In genomic region chr15:78866824-78867223, GRCh38 we compare ENCODE assay signal across 27 cellular contexts. TPM values are rescaled to one million over a fixed set of nuclear protein-coding genes. Genes with fewer than 3 reads are reported as not detected.
DNase-seq lines count a peak whose midpoint lies in the region; ATAC-seq and TF ChIP-seq lines count a peak whose summit lies in the region.
"Had no signal": no experiment of that assay in that cellular context is flagged by ENCODE, and none has a peak within 500 bp of the region (broad histone marks: within the 10 kb centered on the region; RNA-seq: fewer than 3 reads in every experiment).

No MANE protein-coding gene starts in this region.

- H3K27ac Mint-ChIP-seq in stimulated activated memory B cell treated with anti-CD40 and anti-IgM and Interleukin-4, amounts not matched to agents 10 μg/mL and 1 μg/mL and 100 μg/mL, for 72 hours = no peak overlapping the region
- H3K27ac Mint-ChIP-seq: B cell; CD8-positive, alpha-beta T cell had no signal

- no peaks in the 10 kb centered on the region for H3K36me3 ChIP-seq in GM23248 (ENCODE audit: low read depth)
- H3K36me3 ChIP-seq in right lobe of liver = no peaks in the 10 kb centered on the region
- H3K36me3 ChIP-seq: SJSA1 had no signal

- H3K27me3 ChIP-seq in GM23248 (replicated peaks; ENCODE audit: insufficient read depth) (no peaks in the 10 kb centered on the region), right lobe of liver (no peaks in the 10 kb centered on the region)
- H3K27me3 ChIP-seq: SJSA1 had no signal

- DNase-seq in GM23248 = peak; percentile 7
- DNase-seq in fibroblast of gingiva (ENCODE audit: low read depth) = peak; percentile 36
- no peak for DNase-seq in sciatic nerve (ENCODE audit: low spot score)
- DNase-seq in right lobe of liver = no peak
- no peak for DNase-seq in EL
- DNase-seq: Caco-2; CD8-positive, alpha-beta T cell; GDM1; HCEC 1CT; IMR-90; NCI-H1105 treated with DMSO at 0.1 percent for 48 hours; NCI-H146; NCI-H2029; NCI-H446 treated with DMSO at 0.1 percent for 48 hours; NCI-H526; NCI-H82; NK-92 treated with Interleukin-12 subunit alpha and Interleukin-12 subunit beta, amount 100 ng/mL, for 24 hours; PC-3 had no signal

- in situ Hi-C loops in GM23248 (cut with MboI) = no loop called here

- ATAC-seq in sciatic nerve (peak; percentile 58), right lobe of liver (no peak), HG03135 (IDR thresholded peaks at IDR 0.05; ENCODE audit: unreplicated experiment) (no peak)
- ATAC-seq in stimulated activated memory B cell treated with anti-CD40 and anti-IgM and Interleukin-4, amounts not matched to agents 10 μg/mL and 1 μg/mL and 100 μg/mL, for 72 hours = no peak
- ATAC-seq: CD8-positive, alpha-beta T cell; GM12878; PC-3; Right ventricle myocardium inferior had no signal

- H3K4me2 ChIP-seq in GM23248 (ENCODE audit: unreplicated experiment) = no peak overlapping the region
- H3K4me2 ChIP-seq: KMS-11 had no signal

- no peak for TF ChIP-seq POLR2A in right lobe of liver (IDR thresholded peaks at IDR 0.05)

- H3K4me1 ChIP-seq in GM23248 (ENCODE audit: insufficient read depth) = peaks cover 1% of the 10 kb centered on the region
- no peaks in the 10 kb centered on the region for H3K4me1 ChIP-seq in right lobe of liver
- H3K4me1 ChIP-seq: SJSA1 had no signal

- intact Hi-C loops in sciatic nerve (cut with DNase I) (no loop called here), right lobe of liver (cut with DNase I) (no loop called here)

- no peaks in the 10 kb centered on the region for H3K27me3 Mint-ChIP-seq in stimulated activated memory B cell treated with anti-CD40 and anti-IgM and Interleukin-4, amounts not matched to agents 10 μg/mL and 1 μg/mL and 100 μg/mL, for 72 hours

- WGBS in GM23248 (ENCODE audit: low coverage in 1 of 2, low lambda C conversion rate in 2 of 2, missing lambda C conversion rate in 2 of 2), 2 experiments = 54 to 64% methylated on average over 5 of the region's 5 CpGs
- 77% methylated on average over 5 of the region's 5 CpGs for WGBS in right lobe of liver (ENCODE audit: insufficient coverage, low coverage, low lambda C conversion rate, missing lambda C conversion rate)

- H3F3A ChIP-seq in GM23248 (ENCODE audit: insufficient read depth) = no peaks in the 10 kb centered on the region

- H3K4me1 Mint-ChIP-seq in stimulated activated memory B cell treated with anti-CD40 and anti-IgM and Interleukin-4, amounts not matched to agents 10 μg/mL and 1 μg/mL and 100 μg/mL, for 72 hours = peaks cover 4% of the 10 kb centered on the region

- H3K4me3 ChIP-seq in GM23248 = no peak overlapping the region
- H3K4me3 ChIP-seq in right lobe of liver = no peak overlapping the region
- H3K4me3 ChIP-seq: GM12878, SJSA1 had no signal

- no peak overlapping the region for H3K9ac ChIP-seq in GM23248
- H3K9ac ChIP-seq: KMS-11 had no signal

- H3K9me3 Mint-ChIP-seq in stimulated activated memory B cell treated with anti-CD40 and anti-IgM and Interleukin-4, amounts not matched to agents 10 μg/mL and 1 μg/mL and 100 μg/mL, for 72 hours = no peaks in the 10 kb centered on the region
- H3K9me3 Mint-ChIP-seq: CD8-positive, alpha-beta T cell had no signal

- H3K36me3 Mint-ChIP-seq in stimulated activated memory B cell treated with anti-CD40 and anti-IgM and Interleukin-4, amounts not matched to agents 10 μg/mL and 1 μg/mL and 100 μg/mL, for 72 hours = no peaks in the 10 kb centered on the region
- H3K36me3 Mint-ChIP-seq: CD8-positive, alpha-beta T cell had no signal

- no peak overlapping the region for H2AFZ ChIP-seq in GM23248

- H3K4me3 Mint-ChIP-seq in stimulated activated memory B cell treated with anti-CD40 and anti-IgM and Interleukin-4, amounts not matched to agents 10 μg/mL and 1 μg/mL and 100 μg/mL, for 72 hours = no peak overlapping the region
- H3K4me3 Mint-ChIP-seq: B cell; CD8-positive, alpha-beta T cell had no signal

- no peaks in the 10 kb centered on the region for H3K9me2 ChIP-seq in GM23248 (ENCODE audit: insufficient read depth)

- H4K20me1 ChIP-seq in GM23248 (ENCODE audit: insufficient read depth) = no peaks in the 10 kb centered on the region

- H3K79me2 ChIP-seq in GM23248 (ENCODE audit: insufficient read depth) = no peaks in the 10 kb centered on the region

- no peak overlapping the region for H3K27ac ChIP-seq in GM23248
- H3K27ac ChIP-seq in VCaP = peak overlapping the region; percentile 10; the same call in 1 of the 2 replicates
- H3K27ac ChIP-seq in right lobe of liver = no peak overlapping the region
- H3K27ac ChIP-seq: C4-2B, KMS-11, SJSA1 had no signal

- H3K9me3 ChIP-seq in GM23248 (ENCODE audit: low read depth) (no peaks in the 10 kb centered on the region), right lobe of liver (no peaks in the 10 kb centered on the region)
- H3K9me3 ChIP-seq: Caco-2, SJSA1 had no signal

- TF ChIP-seq CTCF in VCaP (conservative IDR thresholded peaks at IDR 0.05) (no peak), right lobe of liver (IDR thresholded peaks at IDR 0.05) (no peak)

RNA-seq across cellular contexts. Expression of gene MORF4L1, which starts 5.9 kb away (rescaled TPM):
- total RNA-seq in GM23248 (2014; rRNA removed; shearing (Covaris generic)) = 302 and 388 TPM in 2 replicates
- polyA plus RNA-seq in GM23248 (2016; fragmentation: Nextera tagmentation; extraction: Ambion mirVana) = 357 and 358 TPM in 2 replicates
- total RNA-seq in sciatic nerve (342 TPM), right lobe of liver (100 to 1,000 TPM in 4 of 6 experiments, 10 to 100 TPM in 2; 86.9 to 126 (median 115) TPM)

RNA-seq across cellular contexts. Expression of gene ADAMTS7, which starts 55.6 kb away (rescaled TPM):
- 2.4 and 4.8 TPM in 2 replicates for total RNA-seq in GM23248 (2014; rRNA removed; shearing (Covaris generic))
- 0.70 and 0.89 TPM in 2 replicates for polyA plus RNA-seq in GM23248 (2016; fragmentation: Nextera tagmentation; extraction: Ambion mirVana)
- total RNA-seq in sciatic nerve (16.6 TPM), right lobe of liver (1 to 10 TPM in 3 of 6 experiments, under 1 TPM in 3; 0.49 to 1.4 (median 1.1) TPM)
- total RNA-seq: CD8-positive, alpha-beta T cell had no signal

Comparison
In these comparisons a context has a peak if more than half of its experiments do, and no peak if none do; other contexts are left out.
1. DNase-seq: peak in GM23248 (single experiment) and fibroblast of gingiva (single experiment); none in sciatic nerve (single experiment), right lobe of liver (0 of 3) and EL (single experiment).